ENCODE assay signal across 30 cellular contexts in genomic region chr3:10782011-10782410, GRCh38. TPM values are rescaled to one million over a fixed set of nuclear protein-coding genes. Genes with fewer than 3 reads are reported as not detected.
"Had no signal": no experiment of that assay in that cellular context is flagged by ENCODE, and none has a peak within 500 bp of the region (broad histone marks: within the 10 kb centered on the region; RNA-seq: fewer than 3 reads in every experiment).

No MANE protein-coding gene starts in this region.

- H3K36me3 ChIP-seq: heart right ventricle, left lung, neural progenitor cell, spleen, suprapubic skin, tibial nerve had no signal

- H3K27ac ChIP-seq: heart right ventricle, left lung, neural progenitor cell, spleen, suprapubic skin, tibial nerve had no signal

- H3K4me2 ChIP-seq: neural progenitor cell had no signal

- H2AFZ ChIP-seq: neural progenitor cell had no signal

- H3K9ac ChIP-seq: neural progenitor cell had no signal

- DNase-seq: activated CD4-positive, alpha-beta memory T cell treated with anti-CD3 and anti-CD28 coated beads, Interleukin-2, amount 10 ng/mL, durations not matched to agents 7 days and 5 days; activated CD4-positive, alpha-beta T cell treated with anti-CD3 and anti-CD28 coated beads for 1 hour; activated CD4-positive, alpha-beta T cell treated with anti-CD3 and anti-CD28 coated beads, Interleukin-2, amount 10 ng/mL, durations not matched to agents 7 days and 5 days; activated CD8-positive, alpha-beta memory T cell treated with anti-CD3 and anti-CD28 coated beads, Interleukin-2, amount 50 U/mL, for 48 hours; activated naive CD8-positive, alpha-beta T cell treated with anti-CD3 and anti-CD28 coated beads, Interleukin-2, amount 50 U/mL, for 24 hours; activated T-cell treated with anti-CD3 and anti-CD28 coated beads, Interleukin-2, amount 50 U/mL, for 4 hours; amygdala; caudate nucleus; cortex of kidney; effector memory CD8-positive, alpha-beta T cell; foreskin melanocyte; heart right ventricle; left lung; mesendoderm; natural killer cell; occipital lobe; right cardiac atrium; spleen; stimulated activated naive CD4-positive, alpha-beta T cell had no signal

- H3K4me3 ChIP-seq: heart right ventricle, left lung, lung, neural progenitor cell, spleen, suprapubic skin, tibial nerve had no signal

- H3K27me3 ChIP-seq: suprapubic skin, tibial nerve had no signal

- H3K4me1 ChIP-seq: heart right ventricle, left lung, neural progenitor cell, tibial nerve had no signal

- ATAC-seq: activated naive CD8-positive, alpha-beta T cell treated with anti-CD3 and anti-CD28 coated beads, Interleukin-2, amount 50 U/mL, for 24 hours; activated T-cell treated with anti-CD3 and anti-CD28 coated beads, Interleukin-2, amount 50 U/mL, for 4 hours; activated T-helper 17 cell treated with anti-CD3 and anti-CD28 coated beads, Interleukin-2, amount 50 U/mL, for 72 hours; effector memory CD8-positive, alpha-beta T cell; esophagus mucosa; heart right ventricle; left lung; natural killer cell; WTC11 had no signal

- H3K9me3 ChIP-seq: heart right ventricle, left lung, spleen, suprapubic skin, tibial nerve had no signal

RNA-seq across cellular contexts. Expression of gene SLC6A11, which starts 34.0 kb away (rescaled TPM):
- total RNA-seq: activated CD4-positive, alpha-beta memory T cell treated with anti-CD3 and anti-CD28 coated beads, Interleukin-2, amount 10 ng/mL, durations not matched to agents 7 days and 5 days; activated CD4-positive, alpha-beta T cell treated with anti-CD3 and anti-CD28 coated beads, Interleukin-2, amount 10 ng/mL, durations not matched to agents 7 days and 5 days; activated T-cell treated with anti-CD3 and anti-CD28 coated beads, Interleukin-2, amount 50 U/mL, for 4 hours; activated T-helper 17 cell treated with anti-CD3 and anti-CD28 coated beads, Interleukin-2, amount 50 U/mL, for 72 hours; chondrocyte; endothelial cell of umbilical vein; glomerular endothelial cell; natural killer cell; pulmonary artery endothelial cell; right cardiac atrium had no signal
